11 cellular contexts compared by ENCODE assay signal in the genomic region with DNA sequence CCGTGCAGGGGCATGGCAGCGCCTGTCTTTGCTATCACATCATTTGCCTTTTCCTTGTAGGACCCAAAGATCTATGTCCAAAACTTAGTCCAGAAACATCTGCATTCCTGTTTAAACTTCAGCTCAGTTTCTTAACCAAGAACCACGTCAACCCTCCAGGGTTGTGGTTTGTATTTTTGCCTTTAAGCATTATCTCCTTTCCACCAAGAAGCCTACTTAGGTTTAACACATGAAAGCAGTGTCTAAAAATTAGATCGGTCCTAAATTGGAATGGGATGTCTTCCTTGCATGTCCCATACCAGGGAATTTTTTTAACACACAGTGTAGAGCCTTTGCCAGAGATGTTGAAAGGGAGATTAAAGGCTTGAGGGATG. TPM values are rescaled to one million over a fixed set of nuclear protein-coding genes. Genes with fewer than 3 reads are reported as not detected.
DNase-seq lines count a peak whose midpoint lies in the region; ATAC-seq and FAIRE-seq lines count a peak whose summit lies in the region.
"Had no signal": no experiment of that assay in that cellular context is flagged by ENCODE, and none has a peak within 500 bp of the region (broad histone marks: within the 10 kb centered on the region; RNA-seq: fewer than 3 reads in every experiment).

No MANE protein-coding gene starts in this region.

- no peaks in the 10 kb centered on the region for H3K9me3 Mint-ChIP-seq in activated CD4-positive, alpha-beta T cell treated with anti-CD3 and anti-CD28 coated beads, Interleukin-2, amount 10 ng/mL, durations not matched to agents 7 days and 5 days
- no peaks in the 10 kb centered on the region for H3K9me3 Mint-ChIP-seq in activated naive CD8-positive, alpha-beta T cell (ENCODE audit: low read depth)

- peaks cover 12% of the 10 kb centered on the region for H3K36me3 Mint-ChIP-seq in activated CD4-positive, alpha-beta T cell treated with anti-CD3 and anti-CD28 coated beads, Interleukin-2, amount 10 ng/mL, durations not matched to agents 7 days and 5 days (ENCODE audit: low read depth)
- H3K36me3 Mint-ChIP-seq in activated naive CD8-positive, alpha-beta T cell, result peaks cover 5% of the 10 kb centered on the region

- H3K4me1 Mint-ChIP-seq in activated CD4-positive, alpha-beta T cell treated with anti-CD3 and anti-CD28 coated beads, Interleukin-2, amount 10 ng/mL, durations not matched to agents 7 days and 5 days, result peaks cover 28% of the 10 kb centered on the region
- H3K4me1 Mint-ChIP-seq in activated naive CD8-positive, alpha-beta T cell (ENCODE audit: low read depth), result peaks cover 44% of the 10 kb centered on the region

- H3K9ac ChIP-seq in subcutaneous abdominal adipose tissue (ENCODE audit: low read length in 5 of 5), result peak overlapping the region in 2 of 5 donors; percentile 7 to 56

- H3K27me3 ChIP-seq in subcutaneous abdominal adipose tissue (ENCODE audit: control insufficient read depth in 5 of 5, insufficient read depth in 4 of 5, low read length in 5 of 5), result no peaks in the 10 kb centered on the region

- H3K9me3 ChIP-seq in subcutaneous abdominal adipose tissue (ENCODE audit: control insufficient read depth in 5 of 5, low read length in 5 of 5), result no peaks in the 10 kb centered on the region
- H3K9me3 ChIP-seq: mucosa of descending colon had no signal

- H3K27ac Mint-ChIP-seq in activated CD4-positive, alpha-beta T cell treated with anti-CD3 and anti-CD28 coated beads, Interleukin-2, amount 10 ng/mL, durations not matched to agents 7 days and 5 days, result peak overlapping the region; percentile 92
- peak overlapping the region; percentile 97 for H3K27ac Mint-ChIP-seq in activated naive CD8-positive, alpha-beta T cell

- POLR2A ChIA-PET in activated CD4-positive, alpha-beta T cell treated with anti-CD3 and anti-CD28 coated beads, Interleukin-2, amount 10 ng/mL, durations not matched to agents 7 days and 5 days (lab: Charles Lee), result interaction anchor here (1.5 kb wide), 1 partner anchor 312 kb away, joined by 8 read pairs; the partner anchor contains the start of gene INTS6

- H3K4me3 Mint-ChIP-seq in activated CD4-positive, alpha-beta T cell treated with anti-CD3 and anti-CD28 coated beads, Interleukin-2, amount 10 ng/mL, durations not matched to agents 7 days and 5 days, result peak overlapping the region; percentile 66
- peak overlapping the region; percentile 84 for H3K4me3 Mint-ChIP-seq in activated naive CD8-positive, alpha-beta T cell

- peak; percentile 77 for FAIRE-seq in islet of Langerhans (lab: Jason Lieb, UNC)

- DNase-seq in activated CD4-positive, alpha-beta T cell treated with anti-CD3 and anti-CD28 coated beads, Interleukin-2, amount 10 ng/mL, durations not matched to agents 7 days and 5 days, result no peak
- no peak for DNase-seq in activated CD4-positive, alpha-beta T cell treated with anti-CD3 and anti-CD28 coated beads, Interleukin-2, amount 50 U/mL, for 4 hours
- DNase-seq in mesenteric fat pad (ENCODE audit: low spot score), result no peak
- DNase-seq in activated CD8-positive, alpha-beta memory T cell treated with anti-CD3 and anti-CD28 coated beads for 24 hours, result no peak
- DNase-seq: NCI-H1417 treated with DMSO at 0.1 percent for 48 hours had no signal

- peaks cover 0 to 53% (median 24%) of the 10 kb centered on the region in 5 donors for H3K36me3 ChIP-seq in subcutaneous abdominal adipose tissue (ENCODE audit: control insufficient read depth in 5 of 5, insufficient read depth in 5 of 5, low read length in 5 of 5)

- no peaks in the 10 kb centered on the region for H3K27me3 Mint-ChIP-seq in activated CD4-positive, alpha-beta T cell treated with anti-CD3 and anti-CD28 coated beads, Interleukin-2, amount 10 ng/mL, durations not matched to agents 7 days and 5 days
- H3K27me3 Mint-ChIP-seq in activated naive CD8-positive, alpha-beta T cell, result no peaks in the 10 kb centered on the region

- H3K27ac ChIP-seq in subcutaneous abdominal adipose tissue (ENCODE audit: low read depth, low read length), result peak overlapping the region; percentile 76
- H3K27ac ChIP-seq: epithelial cell of prostate had no signal

- ATAC-seq in HG03457 (IDR thresholded peaks at IDR 0.05; ENCODE audit: unreplicated experiment), result no peak

- H3K4me3 ChIP-seq in subcutaneous abdominal adipose tissue (ENCODE audit: low read depth in 1 of 5, low read length in 5 of 5), result peak overlapping the region in 3 of 5 donors; percentile 23 to 52 (median 31)
- H3K4me3 ChIP-seq: mucosa of descending colon had no signal

- CTCF ChIA-PET in activated CD4-positive, alpha-beta T cell treated with anti-CD3 and anti-CD28 coated beads, Interleukin-2, amount 10 ng/mL, durations not matched to agents 7 days and 5 days (lab: Charles Lee), result interaction anchor here (1.1 to 1.8 kb wide), 3 partner anchors 10 to 68 kb away, joined by 3 to 5 read pairs (median 4); no protein-coding TSS in a partner anchor

- H3K4me1 ChIP-seq in subcutaneous abdominal adipose tissue (ENCODE audit: control insufficient read depth in 5 of 5, insufficient read depth in 5 of 5, low read length in 5 of 5), result peaks cover 7 to 34% (median 33%) of the 10 kb centered on the region in 5 donors

RNA-seq across cellular contexts. Expression of gene DHRS12, which starts 38.8 kb away (rescaled TPM):
- total RNA-seq in activated CD4-positive, alpha-beta T cell treated with anti-CD3 and anti-CD28 coated beads, Interleukin-2, amount 10 ng/mL, durations not matched to agents 7 days and 5 days, result 1 to 10 TPM; 9.5 to 9.7 TPM
- total RNA-seq in mesenteric fat pad, result 14.8 TPM
